24 cellular contexts compared by ENCODE assay signal in the genomic region with DNA sequence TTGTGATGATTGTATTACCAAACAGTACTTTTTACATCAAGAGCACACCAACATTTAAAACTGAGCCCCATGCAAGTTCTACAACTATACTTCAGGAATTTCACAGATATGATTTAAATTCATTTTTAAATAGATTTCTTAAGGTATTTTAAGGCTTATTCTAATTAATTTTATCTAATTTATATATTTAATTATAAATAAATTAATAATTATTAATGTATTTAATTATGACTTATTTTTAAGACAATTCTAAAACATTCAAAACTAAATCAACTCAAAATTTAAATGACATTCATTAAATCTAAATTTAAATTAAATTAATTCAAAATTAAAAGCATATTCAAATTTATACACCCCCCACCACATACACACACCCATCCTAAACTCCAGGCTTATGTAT.
"Had no signal": no experiment of that assay in that cellular context is flagged by ENCODE, and none has a peak within 500 bp of the region (broad histone marks: within the 10 kb centered on the region; RNA-seq: fewer than 3 reads in every experiment).

No MANE protein-coding gene starts in this region.

- H3K4me1 ChIP-seq: SJSA1 had no signal

- DNase-seq: activated CD4-positive, alpha-beta memory T cell treated with anti-CD3 and anti-CD28 coated beads, Interleukin-2, amount 10 ng/mL, durations not matched to agents 7 days and 5 days; activated CD4-positive, alpha-beta T cell treated with anti-CD3 and anti-CD28 coated beads for 36 hours; activated CD4-positive, alpha-beta T cell treated with anti-CD3 and anti-CD28 coated beads, Interleukin-2, amount 50 U/mL, for 1 hour; activated gamma-delta T cell treated with Interleukin-2 at 50 U/mL for 16 hours; activated naive CD4-positive, alpha-beta T cell treated with anti-CD3 and anti-CD28 coated beads, Interleukin-2, amount 10 ng/mL, durations not matched to agents 7 days and 5 days; activated naive CD8-positive, alpha-beta T cell treated with anti-CD3 and anti-CD28 coated beads for 36 hours; activated T-cell treated with anti-CD3 and anti-CD28 coated beads for 4 hours; activated T-cell treated with anti-CD3 and anti-CD28 coated beads, Interleukin-2, amount 50 U/mL, for 48 hours; brain microvascular endothelial cell; KG1; NCI-H1048; NCI-H1930; NCI-H2171; NCI-H345; NCI-H510A; NCI-H526 treated with DMSO at 0.1 percent for 48 hours; NCI-H82; RPMI8226; SHP77; SW 1271 had no signal

- H3K4me3 ChIP-seq: cardiac muscle cell, SJSA1 had no signal

- H3K36me3 ChIP-seq: brain microvascular endothelial cell, cardiac muscle cell, SJSA1 had no signal

- H3K27me3 ChIP-seq: brain microvascular endothelial cell, cardiac muscle cell, SJSA1 had no signal

- H3K9me3 ChIP-seq: SJSA1 had no signal

- H3K27ac ChIP-seq: brain microvascular endothelial cell, cardiac muscle cell, SJSA1 had no signal

- ATAC-seq: activated CD4-positive, alpha-beta T cell treated with anti-CD3 and anti-CD28 coated beads for 36 hours; activated T-helper 17 cell treated with anti-CD3 and anti-CD28 coated beads, Interleukin-2, amount 50 U/mL, for 72 hours; SK-N-SH treated with all-trans-retinoic acid at 6 μM for 48 hours had no signal
